Comparison of ENCODE assay signal across 27 cellular contexts in genomic region chr10:117945651-117946050, GRCh38.
"Had no signal": no experiment of that assay in that cellular context is flagged by ENCODE, and none has a peak within 500 bp of the region (broad histone marks: within the 10 kb centered on the region; RNA-seq: fewer than 3 reads in every experiment).

No MANE protein-coding gene starts in this region.

- FAIRE-seq: endometrium had no signal

- H3K27ac ChIP-seq: esophagus squamous epithelium, heart right ventricle, parathyroid adenoma, right lobe of liver, suprapubic skin, vagina had no signal

- H3K4me2 ChIP-seq: smooth muscle cell had no signal

- H2AFZ ChIP-seq: parathyroid adenoma had no signal

- DNase-seq: cortex of kidney; effector memory CD8-positive, alpha-beta T cell; erythroblast; esophagus squamous epithelium; foreskin melanocyte; glutamatergic neuron; heart right ventricle; hippocampal formation; immature natural killer cell; islet precursor cell; kidney glomerular epithelial cell; naive B cell; right lobe of liver; stimulated activated CD4-positive, alpha-beta T cell treated with anti-CD3 and anti-CD28 coated beads, Interleukin-12 subunit alpha, Interleukin-12 subunit beta, amount 100 ng/mL, for 4 hours; stimulated activated CD4-positive, alpha-beta T cell treated with anti-CD3 and anti-CD28 coated beads, Interleukin-1b, Interleukin-23, amount 100 ng/mL, for 48 hours; stimulated activated CD4-positive, alpha-beta T cell treated with anti-CD3 and anti-CD28 coated beads, Interleukin-4, amount 100 ng/mL, for 1 hour; stimulated activated CD8-positive, alpha-beta memory T cell treated with anti-CD3 and anti-CD28 coated beads, Interleukin-4, amount 100 ng/mL, for 48 hours; stimulated activated naive CD4-positive, alpha-beta T cell; stimulated activated naive CD8-positive, alpha-beta T cell treated with anti-CD3 and anti-CD28 coated beads, Interleukin-15, amount 100 ng/mL, for 72 hours; trophoblast cell had no signal

- H3K4me3 ChIP-seq: esophagus squamous epithelium, heart right ventricle, lung, right lobe of liver, smooth muscle cell, suprapubic skin, vagina had no signal

- H3K9ac ChIP-seq: parathyroid adenoma had no signal

- ATAC-seq: effector memory CD8-positive, alpha-beta T cell; heart right ventricle; natural killer cell treated with Interleukin-12 subunit alpha and Interleukin-12 subunit beta and Interleukin-15 and Interleukin-18, amount 100 ng/mL, for 72 hours; right lobe of liver; stimulated activated naive CD8-positive, alpha-beta T cell treated with anti-CD3 and anti-CD28 coated beads, Interleukin-15, amount 100 ng/mL, for 72 hours had no signal

- H3K4me1 ChIP-seq: esophagus squamous epithelium, heart right ventricle, parathyroid adenoma, right lobe of liver, suprapubic skin, vagina had no signal

- H3K36me3 ChIP-seq: esophagus squamous epithelium, heart right ventricle, right lobe of liver, suprapubic skin, vagina had no signal

- H3K79me2 ChIP-seq: parathyroid adenoma had no signal

- H3K27me3 ChIP-seq: right lobe of liver, suprapubic skin, vagina had no signal

- H3K9me3 ChIP-seq: esophagus squamous epithelium, heart right ventricle, right lobe of liver, suprapubic skin, vagina had no signal
